ENCODE assay signal across 1 cellular context in the genomic region with DNA sequence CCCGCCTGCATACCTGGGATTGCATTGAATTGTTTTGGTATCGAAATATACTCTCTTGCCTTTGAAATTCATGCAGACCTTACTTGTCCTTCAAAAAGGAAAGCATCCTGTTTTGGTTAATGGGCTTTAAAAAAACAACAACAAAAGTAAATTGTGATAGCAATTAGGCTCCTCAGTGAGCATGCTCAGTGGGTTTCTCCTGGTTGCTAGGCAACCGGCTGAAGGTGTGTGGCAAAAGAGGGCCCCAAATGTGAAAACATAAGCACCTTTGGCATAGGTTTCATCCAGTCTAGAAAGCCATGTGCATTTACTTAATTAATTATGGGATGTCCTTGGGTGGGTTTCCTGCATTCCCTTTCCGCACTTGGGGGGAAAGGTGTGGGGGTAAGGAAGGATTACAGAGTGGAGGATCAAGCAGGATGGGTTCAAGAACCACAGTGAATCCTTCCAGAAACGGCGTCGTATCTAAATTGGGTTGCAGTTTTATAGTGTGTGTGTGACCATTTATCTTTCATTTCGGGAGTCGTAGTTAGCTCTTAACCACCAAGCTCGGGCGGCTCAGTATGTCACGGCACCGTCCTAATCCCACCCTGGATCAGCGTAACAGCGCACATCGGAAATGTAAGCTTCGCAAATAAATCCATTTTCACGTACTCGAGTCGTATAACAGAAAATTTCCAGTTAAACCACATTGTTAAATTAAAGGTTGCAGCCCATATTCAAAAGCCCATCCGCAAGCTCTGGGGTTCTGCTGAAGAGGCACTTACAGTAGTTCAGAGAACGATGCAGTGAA.
TF ChIP-seq lines count a peak whose summit lies in the region.

No MANE protein-coding gene starts in this region.

TF ChIP-seq in WTC11, 78 proteins besides CTCF, POLR2A, EP300 and RAD21 (continued from another document):
- TF ChIP-seq E2F4 (CRISPR knock-in tag; IDR thresholded peaks at IDR 0.05; ENCODE audit: borderline replicate concordance, low read depth) = no peak
- TF ChIP-seq ZNF138 (CRISPR knock-in tag; conservative IDR thresholded peaks at IDR 0.05) = no peak
- TF ChIP-seq, protein P1, sequence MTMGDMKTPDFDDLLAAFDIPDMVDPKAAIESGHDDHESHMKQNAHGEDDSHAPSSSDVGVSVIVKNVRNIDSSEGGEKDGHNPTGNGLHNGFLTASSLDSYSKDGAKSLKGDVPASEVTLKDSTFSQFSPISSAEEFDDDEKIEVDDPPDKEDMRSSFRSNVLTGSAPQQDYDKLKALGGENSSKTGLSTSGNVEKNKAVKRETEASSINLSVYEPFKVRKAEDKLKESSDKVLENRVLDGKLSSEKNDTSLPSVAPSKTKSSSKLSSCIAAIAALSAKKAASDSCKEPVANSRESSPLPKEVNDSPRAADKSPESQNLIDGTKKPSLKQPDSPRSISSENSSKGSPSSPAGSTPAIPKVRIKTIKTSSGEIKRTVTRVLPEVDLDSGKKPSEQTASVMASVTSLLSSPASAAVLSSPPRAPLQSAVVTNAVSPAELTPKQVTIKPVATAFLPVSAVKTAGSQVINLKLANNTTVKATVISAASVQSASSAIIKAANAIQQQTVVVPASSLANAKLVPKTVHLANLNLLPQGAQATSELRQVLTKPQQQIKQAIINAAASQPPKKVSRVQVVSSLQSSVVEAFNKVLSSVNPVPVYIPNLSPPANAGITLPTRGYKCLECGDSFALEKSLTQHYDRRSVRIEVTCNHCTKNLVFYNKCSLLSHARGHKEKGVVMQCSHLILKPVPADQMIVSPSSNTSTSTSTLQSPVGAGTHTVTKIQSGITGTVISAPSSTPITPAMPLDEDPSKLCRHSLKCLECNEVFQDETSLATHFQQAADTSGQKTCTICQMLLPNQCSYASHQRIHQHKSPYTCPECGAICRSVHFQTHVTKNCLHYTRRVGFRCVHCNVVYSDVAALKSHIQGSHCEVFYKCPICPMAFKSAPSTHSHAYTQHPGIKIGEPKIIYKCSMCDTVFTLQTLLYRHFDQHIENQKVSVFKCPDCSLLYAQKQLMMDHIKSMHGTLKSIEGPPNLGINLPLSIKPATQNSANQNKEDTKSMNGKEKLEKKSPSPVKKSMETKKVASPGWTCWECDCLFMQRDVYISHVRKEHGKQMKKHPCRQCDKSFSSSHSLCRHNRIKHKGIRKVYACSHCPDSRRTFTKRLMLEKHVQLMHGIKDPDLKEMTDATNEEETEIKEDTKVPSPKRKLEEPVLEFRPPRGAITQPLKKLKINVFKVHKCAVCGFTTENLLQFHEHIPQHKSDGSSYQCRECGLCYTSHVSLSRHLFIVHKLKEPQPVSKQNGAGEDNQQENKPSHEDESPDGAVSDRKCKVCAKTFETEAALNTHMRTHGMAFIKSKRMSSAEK (CRISPR knock-in tag; IDR thresholded peaks at IDR 0.05; ENCODE audit: borderline replicate concordance) = no peak
- TF ChIP-seq, protein P2, sequence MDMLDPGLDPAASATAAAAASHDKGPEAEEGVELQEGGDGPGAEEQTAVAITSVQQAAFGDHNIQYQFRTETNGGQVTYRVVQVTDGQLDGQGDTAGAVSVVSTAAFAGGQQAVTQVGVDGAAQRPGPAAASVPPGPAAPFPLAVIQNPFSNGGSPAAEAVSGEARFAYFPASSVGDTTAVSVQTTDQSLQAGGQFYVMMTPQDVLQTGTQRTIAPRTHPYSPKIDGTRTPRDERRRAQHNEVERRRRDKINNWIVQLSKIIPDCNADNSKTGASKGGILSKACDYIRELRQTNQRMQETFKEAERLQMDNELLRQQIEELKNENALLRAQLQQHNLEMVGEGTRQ (CRISPR knock-in tag; IDR thresholded peaks at IDR 0.05) = no peak
